In the genomic region with DNA sequence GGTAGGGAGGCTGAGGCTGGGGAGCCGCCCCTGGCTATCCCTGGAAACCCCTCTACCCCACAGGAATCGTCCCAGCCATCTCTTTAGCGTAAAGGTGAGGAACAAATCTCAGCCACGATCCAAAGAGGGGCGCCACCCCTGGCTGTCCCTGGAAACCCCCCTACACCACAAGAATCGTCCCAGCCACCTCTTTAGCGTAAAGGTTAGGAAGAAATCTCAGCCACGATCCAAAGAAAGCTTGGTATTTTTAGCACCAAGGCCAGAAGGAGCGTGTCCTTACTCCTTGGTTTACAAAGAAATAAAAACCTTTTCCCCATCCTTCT, we compare ENCODE assay signal across 8 cellular contexts. TPM values are rescaled to one million over a fixed set of nuclear protein-coding genes. Genes with fewer than 3 reads are reported as not detected.
DNase-seq lines count a peak whose midpoint lies in the region; ATAC-seq, FAIRE-seq and TF ChIP-seq lines count a peak whose summit lies in the region.

No MANE protein-coding gene starts in this region.

- no peak for FAIRE-seq in GM19239 (lab: Jason Lieb, UNC)

- POLR2A ChIA-PET in WTC11 (lab: Charles Lee) = interaction anchor here (1.2 kb wide), 1 partner anchor 52 kb away, joined by 3 read pairs; no protein-coding TSS in a partner anchor

- H3K9me3 ChIP-seq in sigmoid colon = no peaks in the 10 kb centered on the region

- H3K27me3 ChIP-seq in sigmoid colon = no peaks in the 10 kb centered on the region

- intact Hi-C loops in sigmoid colon (cut with DNase I) = loop anchor here (5.0 kb wide), 2 partner anchors 41 to 71 kb away; no protein-coding TSS in a partner anchor

- H3K4me3 Mint-ChIP-seq in WTC11 = peak overlapping the region; percentile 88

- no peaks in the 10 kb centered on the region for H3K27me3 Mint-ChIP-seq in WTC11 (ENCODE audit: low read depth)

- no peaks in the 10 kb centered on the region for H3K36me3 ChIP-seq in sigmoid colon

- no peaks in the 10 kb centered on the region for H3K9me3 Mint-ChIP-seq in WTC11

- no peak for TF ChIP-seq EP300 in sigmoid colon (IDR thresholded peaks at IDR 0.05)

- peak; percentile 4 for ATAC-seq in WTC11

- H3K4me1 Mint-ChIP-seq in WTC11 = peaks cover 30% of the 10 kb centered on the region

- H3K36me3 Mint-ChIP-seq in WTC11 = no peaks in the 10 kb centered on the region

- H3K4me3 ChIP-seq in GM08714 (ENCODE audit: low read length) (peak overlapping the region; percentile 53; the same call in 1 of the 2 replicates), foreskin fibroblast (ENCODE audit: low read depth in 1 of 2, low read length in 2 of 2) (peak overlapping the region; percentile 44 to 47), sigmoid colon (peak overlapping the region; percentile 18 to 97 (median 58))

- peak; percentile 38 for DNase-seq in WTC11 (ENCODE audit: low spot score)
- no peak for DNase-seq in foreskin fibroblast
- no peak for DNase-seq in sigmoid colon
- DNase-seq in UCSD-AML1 (lab: John Stamatoyannopoulos, UW; ENCODE audit: unreplicated experiment) = no peak
- no peak for DNase-seq in GM19239 (ENCODE audit: insufficient read length, low spot score)
- no peak for DNase-seq in stimulated activated CD4-positive, alpha-beta T cell treated with anti-CD3 and anti-CD28 coated beads, Interleukin-12 subunit alpha, Interleukin-12 subunit beta, amount 100 ng/mL, for 4 hours
- no peak for DNase-seq in NK-92 treated with Interleukin-12 subunit alpha and Interleukin-12 subunit beta, amount 100 ng/mL, for 24 hours (lab: John Stamatoyannopoulos, UW)

- no peak for TF ChIP-seq POLR2A in sigmoid colon (IDR thresholded peaks at IDR 0.05)

- CTCF ChIA-PET in WTC11 (lab: Charles Lee) = interaction anchor here (0.6 to 34.2 kb wide), 5 partner anchors 10 to 209 kb away, joined by 3 to 802 read pairs (median 4); no protein-coding TSS in a partner anchor

- H3K27ac ChIP-seq in sigmoid colon = peak overlapping the region; percentile 86 to 100 (median 96)

- peaks cover 0 to 38% (median 33%) of the 10 kb centered on the region in 4 donors for H3K4me1 ChIP-seq in sigmoid colon

- H3K27ac Mint-ChIP-seq in WTC11 = peak overlapping the region; percentile 84

- 47 to 58% methylated on average over 9 of the region's 9 CpGs for WGBS in sigmoid colon, 2 donors

- TF ChIP-seq CTCF in WTC11 (IDR thresholded peaks at IDR 0.05) (no peak), foreskin fibroblast (IDR thresholded peaks at IDR 0.05; ENCODE audit: low read depth, low read length) (no peak), sigmoid colon (IDR thresholded peaks at IDR 0.05) (no peak)

TF ChIP-seq in WTC11, 78 proteins besides CTCF, POLR2A, EP300 and RAD21:
- no peak for TF ChIP-seq TEAD4 (CRISPR knock-in tag; IDR thresholded peaks at IDR 0.05)
- no peak for TF ChIP-seq ZNF263 (CRISPR knock-in tag; IDR thresholded peaks at IDR 0.05; ENCODE audit: low read depth)
- TF ChIP-seq ESRRA (CRISPR knock-in tag; IDR thresholded peaks at IDR 0.05; ENCODE audit: borderline replicate concordance) = no peak
- no peak for TF ChIP-seq NFYB (CRISPR knock-in tag; conservative IDR thresholded peaks at IDR 0.05; ENCODE audit: low read depth)
- TF ChIP-seq, protein P1, sequence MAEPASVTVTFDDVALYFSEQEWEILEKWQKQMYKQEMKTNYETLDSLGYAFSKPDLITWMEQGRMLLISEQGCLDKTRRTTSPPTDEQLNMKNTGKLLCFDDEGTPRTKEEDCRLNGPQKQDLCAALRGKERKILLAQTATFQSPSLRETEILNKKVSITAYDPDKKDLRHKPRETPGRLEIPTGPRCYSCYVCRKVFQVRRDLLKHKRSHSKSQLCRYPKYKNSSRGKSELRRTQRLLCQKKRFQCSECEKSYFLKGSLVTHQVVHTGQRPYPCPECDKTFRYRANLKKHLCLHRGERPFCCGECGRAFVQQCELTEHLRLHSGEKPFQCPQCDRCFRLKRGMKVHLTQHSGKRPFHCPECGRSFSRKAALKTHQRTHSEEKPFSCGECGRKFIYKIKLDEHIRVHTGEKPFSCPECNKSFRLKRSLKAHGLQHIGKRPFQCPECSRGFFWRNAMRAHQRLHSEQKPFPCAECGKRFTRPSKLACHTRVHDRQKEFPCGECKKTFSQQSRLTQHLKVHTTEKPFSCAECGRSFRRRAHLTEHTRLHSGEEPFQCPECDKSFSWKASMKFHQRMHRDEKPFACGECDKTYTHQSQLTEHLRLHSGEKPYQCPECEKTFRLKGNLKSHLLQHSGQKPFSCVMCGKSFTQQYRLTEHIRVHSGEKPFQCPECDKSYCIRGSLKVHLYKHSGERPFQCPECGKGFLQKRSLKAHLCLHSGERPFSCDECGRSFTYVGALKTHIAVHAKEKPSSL (CRISPR knock-in tag; conservative IDR thresholded peaks at IDR 0.05) = no peak
- no peak for TF ChIP-seq MXD4 (CRISPR knock-in tag; IDR thresholded peaks at IDR 0.05; ENCODE audit: borderline replicate concordance)
- no peak for TF ChIP-seq GRHL2 (CRISPR knock-in tag; IDR thresholded peaks at IDR 0.05; ENCODE audit: insufficient replicate concordance, severe bottlenecking)
- TF ChIP-seq, protein P2, sequence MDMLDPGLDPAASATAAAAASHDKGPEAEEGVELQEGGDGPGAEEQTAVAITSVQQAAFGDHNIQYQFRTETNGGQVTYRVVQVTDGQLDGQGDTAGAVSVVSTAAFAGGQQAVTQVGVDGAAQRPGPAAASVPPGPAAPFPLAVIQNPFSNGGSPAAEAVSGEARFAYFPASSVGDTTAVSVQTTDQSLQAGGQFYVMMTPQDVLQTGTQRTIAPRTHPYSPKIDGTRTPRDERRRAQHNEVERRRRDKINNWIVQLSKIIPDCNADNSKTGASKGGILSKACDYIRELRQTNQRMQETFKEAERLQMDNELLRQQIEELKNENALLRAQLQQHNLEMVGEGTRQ (CRISPR knock-in tag; IDR thresholded peaks at IDR 0.05) = no peak

RNA-seq across cellular contexts. Expression of a gene that starts 0.8 kb away (rescaled TPM):
- 64.0 to 73.5 TPM (median 72.1 TPM) in 3 replicates for total RNA-seq in WTC11 (2021)
- 10 to 100 TPM; 22.0 to 29.9 (median 23.9) TPM for total RNA-seq in sigmoid colon
- polyA plus RNA-seq in sigmoid colon = 10 to 100 TPM; 12.0 to 67.3 (median 14.1) TPM

RNA-seq across cellular contexts. Expression of a gene that starts 45.0 kb away (rescaled TPM):
- total RNA-seq in WTC11 (2021) (46.6 to 56.5 TPM (median 52.4 TPM) in 3 replicates), sigmoid colon (10 to 100 TPM; 43.7 to 57.4 (median 50.9) TPM)
- polyA plus RNA-seq in sigmoid colon = 10 to 100 TPM; 33.3 to 63.5 (median 37.8) TPM
